Comparison of ENCODE assay signal across 25 cellular contexts in genomic region chr14:69487226-69487625, GRCh38. TPM values are rescaled to one million over a fixed set of nuclear protein-coding genes. Genes with fewer than 3 reads are reported as not detected.
"Had no signal": no experiment of that assay in that cellular context is flagged by ENCODE, and none has a peak within 500 bp of the region (broad histone marks: within the 10 kb centered on the region; RNA-seq: fewer than 3 reads in every experiment).

No MANE protein-coding gene starts in this region.

- H3K4me3 Mint-ChIP-seq: memory B cell, natural killer cell had no signal

- ATAC-seq: gastrocnemius medialis, heart left ventricle, left cardiac atrium, lower lobe of right lung, natural killer cell, pancreas, sciatic nerve had no signal

- DNase-seq: cerebellar nuclear complex; effector CD4-positive, alpha-beta T cell; foreskin fibroblast; gastrocnemius medialis; heart left ventricle; left cardiac atrium; left ventricle myocardium inferior; lower lobe of right lung; natural killer cell; occipital lobe; pancreas; stimulated activated CD4-positive, alpha-beta T cell treated with anti-CD3 and anti-CD28 coated beads, Interleukin-12 subunit alpha, Interleukin-12 subunit beta, amount 100 ng/mL, for 4 hours; stimulated activated CD4-positive, alpha-beta T cell treated with anti-CD3 and anti-CD28 coated beads, Interleukin-1b, Interleukin-23, amount 100 ng/mL, for 48 hours; stimulated activated CD4-positive, alpha-beta T cell treated with anti-CD3 and anti-CD28 coated beads, Interleukin-4, amount 100 ng/mL, for 1 hour; stimulated activated CD8-positive, alpha-beta memory T cell treated with anti-CD3 and anti-CD28 coated beads, Interleukin-4, amount 100 ng/mL, for 48 hours; stimulated activated naive CD4-positive, alpha-beta T cell treated with Interleukin-2 at 50 U/mL for 16 hours; stomach; thyroid gland; trophoblast cell had no signal

- H3K27ac Mint-ChIP-seq: memory B cell, natural killer cell had no signal

- H3K4me1 Mint-ChIP-seq: memory B cell, natural killer cell had no signal

- H3K36me3 Mint-ChIP-seq: memory B cell, natural killer cell had no signal

- H3K9me3 Mint-ChIP-seq: memory B cell, natural killer cell had no signal

RNA-seq across cellular contexts. Expression of gene PLEKHD1, which starts 2.7 kb away (rescaled TPM):
- total RNA-seq: hepatocyte, right atrium auricular region, sciatic nerve, smooth muscle cell, vagina had no signal
